ENCODE assay signal across 20 cellular contexts in the genomic region with DNA sequence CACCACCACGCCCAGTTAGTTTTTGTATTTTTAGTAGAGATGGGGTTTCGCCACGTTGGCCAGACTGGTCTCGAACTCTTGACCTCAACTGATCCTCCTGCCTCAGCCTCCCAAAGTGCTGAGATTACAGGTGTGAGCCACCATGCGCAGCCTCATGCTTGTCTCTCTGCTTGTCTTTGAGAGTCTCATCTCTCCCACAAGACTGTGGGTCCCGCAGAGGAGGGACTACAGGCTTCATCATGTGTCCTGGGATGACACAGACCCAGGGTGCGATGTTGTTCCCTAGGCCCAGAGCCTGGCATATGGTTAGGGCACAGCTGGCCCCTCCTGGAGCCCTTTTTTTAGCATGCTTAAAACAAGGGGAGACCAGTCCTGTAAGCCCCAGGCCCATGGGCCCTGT.
DNase-seq lines count a peak whose midpoint lies in the region; ATAC-seq and TF ChIP-seq lines count a peak whose summit lies in the region.
"Had no signal": no experiment of that assay in that cellular context is flagged by ENCODE, and none has a peak within 500 bp of the region (broad histone marks: within the 10 kb centered on the region; RNA-seq: fewer than 3 reads in every experiment).

No MANE protein-coding gene starts in this region.

- no peak for TF ChIP-seq CTCF in esophagus muscularis mucosa (IDR thresholded peaks at IDR 0.05)
- TF ChIP-seq CTCF in thoracic aorta (IDR thresholded peaks at IDR 0.05), result no peak
- TF ChIP-seq CTCF in testis (IDR thresholded peaks at IDR 0.05), result no peak
- no peak for TF ChIP-seq CTCF in BE2C (IDR thresholded peaks at IDR 0.05; ENCODE audit: low read depth, low read length)

- no peak overlapping the region for H3K27ac Mint-ChIP-seq in activated naive CD8-positive, alpha-beta T cell treated with anti-CD3 and anti-CD28 coated beads, Interleukin-2, amount 50 U/mL, for 24 hours
- H3K27ac Mint-ChIP-seq: CD4-positive, alpha-beta memory T cell; HFFc6 had no signal

- DNase-seq in esophagus muscularis mucosa (ENCODE audit: extremely low spot score) (no peak), thoracic aorta (ENCODE audit: low spot score) (no peak), testis (no peak), BE2C (no peak)
- no peak for DNase-seq in activated naive CD8-positive, alpha-beta T cell treated with anti-CD3 and anti-CD28 coated beads, Interleukin-2, amount 50 U/mL, for 24 hours
- DNase-seq: 8988T; ACHN; AML-193; C1 segment of cervical spinal cord; Calu3; CD4-positive, alpha-beta memory T cell; COR-L47; DMS53; DMS79 treated with DMSO at 0.1 percent for 48 hours; GF-D8; GOT3; HFFc6 had no signal

- H3K9ac ChIP-seq in rectal smooth muscle tissue (ENCODE audit: low read length), result no peak overlapping the region

- no peak overlapping the region for H3K4me3 Mint-ChIP-seq in activated naive CD8-positive, alpha-beta T cell treated with anti-CD3 and anti-CD28 coated beads, Interleukin-2, amount 50 U/mL, for 24 hours
- H3K4me3 Mint-ChIP-seq: CD4-positive, alpha-beta memory T cell; HFFc6 had no signal

- H3K36me3 ChIP-seq in esophagus muscularis mucosa (peaks cover 4 to 99% (median 91%) of the 10 kb centered on the region in 4 donors), rectal smooth muscle tissue (ENCODE audit: control insufficient read depth, insufficient read depth, low read length) (peaks cover 50% of the 10 kb centered on the region), thoracic aorta (peaks cover 90% of the 10 kb centered on the region), testis (ENCODE audit: low read depth, missing control alignments) (no peaks in the 10 kb centered on the region), BE2C (no peaks in the 10 kb centered on the region)
- H3K36me3 ChIP-seq: HAP-1 had no signal

- peak overlapping the region; percentile 63 to 75 (median 73) for H3K27ac ChIP-seq in esophagus muscularis mucosa (replicated peaks in 1 of 4)
- H3K27ac ChIP-seq in rectal smooth muscle tissue (ENCODE audit: low read depth, low read length), result peak overlapping the region; percentile 27
- peak overlapping the region; percentile 36 to 55 for H3K27ac ChIP-seq in thoracic aorta
- no peak overlapping the region for H3K27ac ChIP-seq in testis
- H3K27ac ChIP-seq: A549 had no signal

- H3K27me3 Mint-ChIP-seq in activated naive CD8-positive, alpha-beta T cell treated with anti-CD3 and anti-CD28 coated beads, Interleukin-2, amount 50 U/mL, for 24 hours, result peaks cover 2% of the 10 kb centered on the region

- H3K4me3 ChIP-seq in esophagus muscularis mucosa (no peak overlapping the region), rectal smooth muscle tissue (ENCODE audit: low read length) (no peak overlapping the region), thoracic aorta (no peak overlapping the region), testis (no peak overlapping the region), BE2C (ENCODE audit: low read depth, low read length) (no peak overlapping the region)
- H3K4me3 ChIP-seq: A549, HAP-1 had no signal

- peaks cover 1% of the 10 kb centered on the region for H3K4me1 Mint-ChIP-seq in activated naive CD8-positive, alpha-beta T cell treated with anti-CD3 and anti-CD28 coated beads, Interleukin-2, amount 50 U/mL, for 24 hours

- no peaks in the 10 kb centered on the region for H3K9me3 Mint-ChIP-seq in activated naive CD8-positive, alpha-beta T cell treated with anti-CD3 and anti-CD28 coated beads, Interleukin-2, amount 50 U/mL, for 24 hours
- H3K9me3 Mint-ChIP-seq: HFFc6 had no signal

- intact Hi-C loops in esophagus muscularis mucosa (cut with DNase I) (no loop called here), testis (cut with DNase I; ENCODE audit: low total_unique reads) (no loop called here)

- H3K4me1 ChIP-seq in esophagus muscularis mucosa (peaks cover 0 to 83% (median 72%) of the 10 kb centered on the region in 4 donors), rectal smooth muscle tissue (ENCODE audit: control insufficient read depth, insufficient read depth, low read length) (no peaks in the 10 kb centered on the region), thoracic aorta (ENCODE audit: control insufficient read depth in 1 of 2, low read depth in 2 of 2) (no peaks in the 10 kb centered on the region), testis (no peaks in the 10 kb centered on the region), BE2C (no peaks in the 10 kb centered on the region)
- H3K4me1 ChIP-seq: A549, HAP-1 had no signal

- 94% methylated on average over 7 of the region's 7 CpGs for WGBS in esophagus muscularis mucosa
- 89 to 90% methylated on average over 4 to 7 of the region's 7 CpGs for WGBS in testis, 2 donors

- no peaks in the 10 kb centered on the region for H3K36me3 Mint-ChIP-seq in activated naive CD8-positive, alpha-beta T cell treated with anti-CD3 and anti-CD28 coated beads, Interleukin-2, amount 50 U/mL, for 24 hours (ENCODE audit: low read depth)

- TF ChIP-seq POLR2A in esophagus muscularis mucosa (IDR thresholded peaks at IDR 0.05; ENCODE audit: low read depth) (no peak), testis (IDR thresholded peaks at IDR 0.05) (no peak)

- TF ChIP-seq EP300 in esophagus muscularis mucosa (IDR thresholded peaks at IDR 0.05), result no peak

- ATAC-seq in thoracic aorta (ENCODE audit: insufficient number of reproducible peaks, low FRiP score, low read depth), result no peak
- no peak for ATAC-seq in activated naive CD8-positive, alpha-beta T cell treated with anti-CD3 and anti-CD28 coated beads, Interleukin-2, amount 50 U/mL, for 24 hours
- ATAC-seq: A549 had no signal

- no peaks in the 10 kb centered on the region for H3K9me3 ChIP-seq in esophagus muscularis mucosa
- H3K9me3 ChIP-seq in thoracic aorta, result no peaks in the 10 kb centered on the region
- H3K9me3 ChIP-seq in testis, result no peaks in the 10 kb centered on the region
- no peaks in the 10 kb centered on the region for H3K9me3 ChIP-seq in BE2C
- H3K9me3 ChIP-seq: A549, HAP-1 had no signal

- H3K27me3 ChIP-seq in esophagus muscularis mucosa (no peaks in the 10 kb centered on the region), rectal smooth muscle tissue (ENCODE audit: control insufficient read depth, insufficient read depth, low read length) (no peaks in the 10 kb centered on the region), thoracic aorta (replicated peaks; ENCODE audit: insufficient read depth) (no peaks in the 10 kb centered on the region), testis (no peaks in the 10 kb centered on the region), BE2C (no peaks in the 10 kb centered on the region)

Comparison
In these comparisons a context has a peak if more than half of its experiments do, and no peak if none do; other contexts are left out.
1. H3K27ac ChIP-seq: peak in esophagus muscularis mucosa (4 of 4), rectal smooth muscle tissue (single experiment) and thoracic aorta (2 of 2); none in testis (0 of 2).